ENCODE assay signal across 2 cellular contexts in the genomic region with DNA sequence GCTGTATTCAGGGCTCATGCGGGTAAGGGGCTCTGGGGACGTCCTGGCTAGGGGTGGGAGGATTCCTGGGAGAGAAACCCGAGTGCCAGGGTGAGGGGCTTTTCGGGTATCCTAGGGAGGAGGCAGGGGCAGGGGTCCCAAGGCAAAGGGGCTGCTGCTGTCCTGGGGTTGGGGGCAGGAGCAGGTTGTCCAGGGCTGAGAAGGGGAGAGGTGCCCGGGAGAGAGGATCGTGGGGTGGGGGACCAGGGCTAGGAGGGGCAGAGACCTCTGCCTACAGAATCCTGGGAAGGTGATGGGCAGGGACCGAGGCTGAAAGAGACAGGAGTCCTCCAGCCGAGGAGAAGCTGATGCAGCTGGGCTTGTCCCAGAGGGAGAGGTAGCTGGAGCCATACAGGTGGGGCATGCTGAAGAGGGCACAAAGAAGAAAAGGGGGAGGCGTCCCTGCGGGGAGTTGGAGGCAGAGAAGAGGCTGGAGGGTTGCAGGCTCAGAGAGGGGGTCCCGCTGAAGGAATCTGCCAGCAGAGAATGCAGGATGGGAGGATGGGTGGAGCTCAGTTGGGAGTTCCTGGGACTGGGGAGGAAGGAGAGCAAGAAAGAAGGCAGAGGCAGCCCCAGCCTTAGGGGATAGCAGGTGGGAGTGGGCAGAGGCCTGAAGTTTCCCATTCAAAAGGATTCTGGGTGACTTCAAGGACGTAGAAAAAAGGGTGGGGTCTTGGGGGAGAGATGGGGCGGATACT.
TF ChIP-seq lines count a peak whose summit lies in the region.

No MANE protein-coding gene starts in this region.

TF ChIP-seq in HEK293, 187 proteins besides CTCF, POLR2A, EP300 and RAD21:
- TF ChIP-seq ZNF394 (tag by site-specific recombination; IDR thresholded peaks at IDR 0.05; ENCODE audit: borderline replicate concordance) (peak; percentile 83; the same call in 1 of the 2 replicates), ZNF37A (tag by site-specific recombination; IDR thresholded peaks at IDR 0.05) (no peak), ZNF341 (tag by site-specific recombination; IDR thresholded peaks at IDR 0.05; ENCODE audit: low read depth) (0 out of 2 replicates have a peak, but pooled peaks have one; percentile 6), ZNF366 (tag by site-specific recombination; conservative IDR thresholded peaks at IDR 0.05) (peak; percentile 52; the same call in 1 of the 2 replicates), SP2 (tag by site-specific recombination; IDR thresholded peaks at IDR 0.05) (peak; percentile 4), ZNF600 (tag by site-specific recombination; IDR thresholded peaks at IDR 0.05) (no peak), SCRT2 (tag by site-specific recombination; IDR thresholded peaks at IDR 0.05) (no peak), ZNF146 (tag by site-specific recombination; IDR thresholded peaks at IDR 0.05) (no peak), PRDM4 (tag by site-specific recombination; IDR thresholded peaks at IDR 0.05) (no peak), WT1 (tag by site-specific recombination; IDR thresholded peaks at IDR 0.05) (0 out of 2 replicates have a peak, but pooled peaks have one; percentile 26), GLIS2 (tag by site-specific recombination; IDR thresholded peaks at IDR 0.05) (peak; percentile 20; the same call in 1 of the 2 replicates), ZBTB48 (tag by site-specific recombination; IDR thresholded peaks at IDR 0.05) (peak; percentile 70)

TF ChIP-seq in H1, 55 proteins besides CTCF, POLR2A, EP300 and RAD21:
- TF ChIP-seq HDAC2 (IDR thresholded peaks at IDR 0.05; ENCODE audit: borderline replicate concordance in 1 of 2, low read depth in 2 of 2, low read length in 2 of 2) (no peak; a peak in 1 of 4 replicates), TAF7 (optimal IDR thresholded peaks at IDR 0.05; ENCODE audit: borderline replicate concordance, low read depth, low read length) (no peak), SAP30 (IDR thresholded peaks at IDR 0.05; ENCODE audit: insufficient read depth, insufficient replicate concordance, low read length) (peak; percentile 74), SP4 (IDR thresholded peaks at IDR 0.05; ENCODE audit: low read length) (no peak), EZH2 (IDR thresholded peaks at IDR 0.05; ENCODE audit: low read depth, low read length, severe bottlenecking) (no peak), ATF3 (IDR thresholded peaks at IDR 0.05; ENCODE audit: insufficient read depth, low read depth, low read length) (no peak), KDM5A (IDR thresholded peaks at IDR 0.05; ENCODE audit: low read length) (no peak)
- TF ChIP-seq, protein P1, sequence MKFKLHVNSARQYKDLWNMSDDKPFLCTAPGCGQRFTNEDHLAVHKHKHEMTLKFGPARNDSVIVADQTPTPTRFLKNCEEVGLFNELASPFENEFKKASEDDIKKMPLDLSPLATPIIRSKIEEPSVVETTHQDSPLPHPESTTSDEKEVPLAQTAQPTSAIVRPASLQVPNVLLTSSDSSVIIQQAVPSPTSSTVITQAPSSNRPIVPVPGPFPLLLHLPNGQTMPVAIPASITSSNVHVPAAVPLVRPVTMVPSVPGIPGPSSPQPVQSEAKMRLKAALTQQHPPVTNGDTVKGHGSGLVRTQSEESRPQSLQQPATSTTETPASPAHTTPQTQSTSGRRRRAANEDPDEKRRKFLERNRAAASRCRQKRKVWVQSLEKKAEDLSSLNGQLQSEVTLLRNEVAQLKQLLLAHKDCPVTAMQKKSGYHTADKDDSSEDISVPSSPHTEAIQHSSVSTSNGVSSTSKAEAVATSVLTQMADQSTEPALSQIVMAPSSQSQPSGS (IDR thresholded peaks at IDR 0.05; ENCODE audit: low read length), result no peak
